Comparison of ENCODE assay signal across 23 cellular contexts in the genomic region with DNA sequence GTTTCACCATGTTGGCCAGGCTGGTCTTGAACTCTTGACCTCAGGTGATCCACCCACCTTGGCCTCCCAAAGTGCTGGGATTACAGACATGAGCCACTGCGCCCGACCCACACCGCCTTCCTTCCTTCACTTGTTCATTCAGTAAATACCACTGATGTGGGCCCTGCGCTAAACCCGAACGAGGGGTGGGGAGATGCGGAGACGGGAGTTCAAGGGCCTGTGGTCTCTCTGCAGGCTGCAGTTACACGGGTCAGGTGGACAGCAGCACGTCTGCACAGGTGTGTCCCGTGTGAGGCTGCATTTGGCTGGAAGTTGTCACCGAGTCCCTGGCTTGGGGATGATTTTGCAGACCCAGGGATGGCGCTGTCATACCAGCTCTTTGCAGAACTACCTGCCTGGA. TPM values are rescaled to one million over a fixed set of nuclear protein-coding genes. Genes with fewer than 3 reads are reported as not detected.
A peak's percentile ranks its signal among the peaks of the same experiment; 100 is the strongest.
DNase-seq lines count a peak whose midpoint lies in the region; ATAC-seq and TF ChIP-seq lines count a peak whose summit lies in the region.
"Had no signal": no experiment of that assay in that cellular context is flagged by ENCODE, and none has a peak within 500 bp of the region (broad histone marks: within the 10 kb centered on the region; RNA-seq: fewer than 3 reads in every experiment).

No MANE protein-coding gene starts in this region.

- POLR2A ChIA-PET in WTC11 (lab: Charles Lee) = no interaction called here

- intact Hi-C loops in adrenal gland (cut with DNase I) = no loop called here

- H2BK12ac ChIP-seq in H9 (ENCODE audit: insufficient read length, low read depth, low read length) = peak overlapping the region; percentile 85

- H3K36me3 ChIP-seq in mesendoderm (ENCODE audit: control insufficient read depth, insufficient read depth, low read length) (no peaks in the 10 kb centered on the region), adrenal gland (replicated peaks in 1 of 2) (no peaks in the 10 kb centered on the region)
- H3K36me3 ChIP-seq: BLaER1, HAP-1, Peyer's patch had no signal

- H4K5ac ChIP-seq in H9 (ENCODE audit: insufficient read length, low read depth, low read length) (no peak overlapping the region), mesendoderm (ENCODE audit: low read length) (no peak overlapping the region)

- H3K4me3 Mint-ChIP-seq in H9 = peak overlapping the region in 1 of 2 experiments; percentile 44; a peak in 1 of 5 replicates
- no peak overlapping the region; the same call in 1 of the 2 replicates for H3K4me3 Mint-ChIP-seq in WTC11
- H3K4me3 Mint-ChIP-seq in osteocyte (ENCODE audit: unreplicated experiment) = no peak overlapping the region
- H3K4me3 Mint-ChIP-seq: CD4-positive, CD25-positive, alpha-beta regulatory T cell had no signal

- no peak for TF ChIP-seq POLR2A in adrenal gland (IDR thresholded peaks at IDR 0.05)

- WGBS in H9 (ENCODE audit: extremely low coverage, insufficient read length, low lambda C conversion rate) = no CpG with 5 or more reads among the region's 13 CpGs
- no CpG with 5 or more reads among the region's 13 CpGs for WGBS in mesendoderm (ENCODE audit: extremely low coverage, insufficient coverage, low lambda C conversion rate)
- WGBS in adrenal gland, 4 donors = 82 to 100% (median 94%) methylated on average over 10 to 13 of the region's 13 CpGs

- CTCF ChIA-PET in WTC11 (lab: Charles Lee) = interaction anchor here (0.8 to 1.2 kb wide), 4 partner anchors 10 to 40 kb away, joined by 3 to 9 read pairs (median 4); no protein-coding TSS in a partner anchor

- H3K9ac ChIP-seq in H9 (ENCODE audit: extremely low read depth, insufficient read length, low read length) = no peak overlapping the region
- no peak overlapping the region for H3K9ac ChIP-seq in mesendoderm (ENCODE audit: low read length)
- H3K9ac ChIP-seq: BLaER1, SK-N-SH had no signal

- 0 out of 2 replicates have a peak, but pooled peaks cover 2% of the 10 kb centered on the region for H3K79me2 ChIP-seq in H9 (ENCODE audit: insufficient read depth, low read length)
- no peaks in the 10 kb centered on the region for H3K79me2 ChIP-seq in mesendoderm (ENCODE audit: control insufficient read depth, insufficient read depth, low read length)

- H3K56ac ChIP-seq in H9 (ENCODE audit: insufficient read length, low read depth, low read length) = no peak overlapping the region
- peak overlapping the region; percentile 1 for H3K56ac ChIP-seq in mesendoderm (ENCODE audit: low read length)

- no peaks in the 10 kb centered on the region for H3K79me1 ChIP-seq in H9 (ENCODE audit: insufficient read depth, low read depth, low read length, poor library complexity, severe bottlenecking)
- H3K79me1 ChIP-seq in mesendoderm (ENCODE audit: low read length) = peaks cover 7% of the 10 kb centered on the region

- H3K23me2 ChIP-seq in H9 (ENCODE audit: insufficient read length, low read depth, low read length, poor library complexity, severe bottlenecking) = no peaks in the 10 kb centered on the region

- H2AFZ ChIP-seq in H9 (ENCODE audit: low read length) = no peak overlapping the region

- H2BK5ac ChIP-seq in H9 (ENCODE audit: insufficient read length, low read length) = no peak overlapping the region
- H2BK5ac ChIP-seq in mesendoderm (ENCODE audit: low read length) = no peak overlapping the region

- no peak overlapping the region for H2BK20ac ChIP-seq in H9 (ENCODE audit: low read depth, low read length, poor library complexity, severe bottlenecking)

- H2BK120ac ChIP-seq in H9 (ENCODE audit: low read depth, low read length, poor library complexity, severe bottlenecking) (no peak overlapping the region), mesendoderm (ENCODE audit: low read depth, low read length) (no peak overlapping the region)

- H3K4me1 ChIP-seq in H9 (ENCODE audit: insufficient read depth, low read length) (peaks cover 12% of the 10 kb centered on the region; the same call in 1 of the 2 replicates), mesendoderm (ENCODE audit: control insufficient read depth, low read depth, low read length) (peaks cover 2% of the 10 kb centered on the region), adrenal gland (replicated peaks in 1 of 2) (no peaks in the 10 kb centered on the region)
- H3K4me1 ChIP-seq: Peyer's patch had no signal

- H3K18ac ChIP-seq in H9 (ENCODE audit: insufficient read length, low read depth, low read length) = no peak overlapping the region
- H3K18ac ChIP-seq in mesendoderm (ENCODE audit: low read length) = peak overlapping the region; percentile 5

- peaks cover 1 to 3% of the 10 kb centered on the region in 2 experiments; a peak in 3 of 5 replicates for H3K9me3 Mint-ChIP-seq in H9
- peaks cover 4% of the 10 kb centered on the region for H3K9me3 Mint-ChIP-seq in WTC11
- no peaks in the 10 kb centered on the region for H3K9me3 Mint-ChIP-seq in osteocyte (ENCODE audit: unreplicated experiment)

- H4K8ac ChIP-seq in H9 (replicated peaks; ENCODE audit: insufficient read length, low read depth, low read length) (no peak overlapping the region), mesendoderm (ENCODE audit: low read depth, low read length) (no peak overlapping the region)

- H3K27ac Mint-ChIP-seq in H9 (peak overlapping the region in 2 of 3 experiments; percentile 93 to 98; a peak in 3 of 7 replicates), WTC11 (peak overlapping the region; percentile 96), osteocyte (ENCODE audit: unreplicated experiment) (peak overlapping the region; percentile 82)
- H3K27ac Mint-ChIP-seq: CD4-positive, CD25-positive, alpha-beta regulatory T cell had no signal

- no peak overlapping the region; the same call in 1 of the 2 replicates for H3K4ac ChIP-seq in H9 (ENCODE audit: low read depth, low read length)
- peak overlapping the region; percentile 0 for H3K4ac ChIP-seq in mesendoderm (ENCODE audit: low read depth, low read length)

- peaks cover 7 to 15% (median 9%) of the 10 kb centered on the region in 3 experiments for H3K36me3 Mint-ChIP-seq in H9 (ENCODE audit: insufficient read depth in 1 of 3, low read depth in 3 of 3)
- H3K36me3 Mint-ChIP-seq in WTC11 = peaks cover 4% of the 10 kb centered on the region
- peaks cover 4% of the 10 kb centered on the region for H3K36me3 Mint-ChIP-seq in osteocyte (ENCODE audit: unreplicated experiment)
- H3K36me3 Mint-ChIP-seq: CD4-positive, CD25-positive, alpha-beta regulatory T cell had no signal

- no peak overlapping the region for H3K14ac ChIP-seq in H9 (ENCODE audit: insufficient read depth, low read length)

- no peak for TF ChIP-seq CTCF in H9 (conservative IDR thresholded peaks at IDR 0.05)
- TF ChIP-seq CTCF in WTC11 (IDR thresholded peaks at IDR 0.05) = no peak
- TF ChIP-seq CTCF in osteocyte (IDR thresholded peaks at IDR 0.05) = no peak
- no peak for TF ChIP-seq CTCF in adrenal gland (IDR thresholded peaks at IDR 0.05)

- no peak for ATAC-seq in WTC11

- H2BK15ac ChIP-seq in H9 (ENCODE audit: low read depth, low read length) = no peak overlapping the region
- no peak overlapping the region for H2BK15ac ChIP-seq in mesendoderm (replicated peaks; ENCODE audit: low read depth)

- H3K23ac ChIP-seq in H9 (ENCODE audit: insufficient read length, low read depth, low read length) (no peak overlapping the region), mesendoderm (ENCODE audit: low read length) (no peak overlapping the region)

- peak overlapping the region; percentile 90 for H4K91ac ChIP-seq in H9 (ENCODE audit: insufficient read length, low read depth, low read length)

- H3K4me2 ChIP-seq in H9 (ENCODE audit: insufficient read depth, insufficient read length, low read length) (no peak overlapping the region), mesendoderm (ENCODE audit: low read length) (no peak overlapping the region)
- H3K4me2 ChIP-seq: SK-N-SH had no signal

- DNase-seq in H9 (no peak), WTC11 (ENCODE audit: low spot score) (no peak), mesendoderm (no peak), osteocyte (ENCODE audit: extremely low spot score, unreplicated experiment) (no peak), cerebellar cortex (ENCODE audit: low spot score) (no peak), adrenal gland (no peak), midbrain (lab: John Stamatoyannopoulos, UW) (no peak)
- no peak for DNase-seq in activated CD8-positive, alpha-beta memory T cell treated with anti-CD3 and anti-CD28 coated beads for 24 hours
- DNase-seq: CD4-positive, CD25-positive, alpha-beta regulatory T cell; DMS53; IMR-90; KG1; NCI-H1048; NCI-H1417; NCI-H1694; NCI-H2029 treated with DMSO at 0.1 percent for 48 hours; NCI-H2227 treated with DMSO at 0.1 percent for 48 hours; NCI-H69; Peyer's patch; SIG-M5; SK-N-SH had no signal

- no peak overlapping the region for H3K4me3 ChIP-seq in mesendoderm (ENCODE audit: low read length)
- H3K4me3 ChIP-seq in adrenal gland = no peak overlapping the region
- H3K4me3 ChIP-seq: BLaER1, HAP-1, Peyer's patch had no signal

- H3T11ph ChIP-seq in H9 (ENCODE audit: low read length) = no peak overlapping the region

- H3K27me3 ChIP-seq in H9 (ENCODE audit: insufficient read depth, low read length) = no peaks in the 10 kb centered on the region
- no peaks in the 10 kb centered on the region for H3K27me3 ChIP-seq in mesendoderm (ENCODE audit: insufficient read depth, low read length, poor library complexity)
- no peaks in the 10 kb centered on the region for H3K27me3 ChIP-seq in adrenal gland
- H3K27me3 ChIP-seq: BLaER1, Peyer's patch had no signal

- H3K4me1 Mint-ChIP-seq in H9 (peaks cover 41 to 63% of the 10 kb centered on the region in 2 experiments), WTC11 (peaks cover 57% of the 10 kb centered on the region), osteocyte (ENCODE audit: unreplicated experiment) (peaks cover 42% of the 10 kb centered on the region)
- H3K4me1 Mint-ChIP-seq: CD4-positive, CD25-positive, alpha-beta regulatory T cell had no signal

- no peaks in the 10 kb centered on the region for H4K20me1 ChIP-seq in H9 (ENCODE audit: control insufficient read depth, insufficient read depth, insufficient read length)
- H4K20me1 ChIP-seq: BLaER1 had no signal

- H3K9me3 ChIP-seq in H9 (ENCODE audit: control insufficient read depth, low read depth, low read length) (no peaks in the 10 kb centered on the region), adrenal gland (replicated peaks in 1 of 3) (no peaks in the 10 kb centered on the region)
- H3K9me3 ChIP-seq: BLaER1, HAP-1, Peyer's patch, SK-N-SH had no signal

- H3K27ac ChIP-seq in H9 (ENCODE audit: insufficient read length, low read depth, low read length) (no peak overlapping the region), mesendoderm (ENCODE audit: low read depth, low read length) (no peak overlapping the region), adrenal gland (no peak overlapping the region)
- H3K27ac ChIP-seq: BLaER1, Peyer's patch had no signal

- H2AK5ac ChIP-seq in H9 (ENCODE audit: insufficient read length, low read length) (peak overlapping the region; percentile 93), mesendoderm (ENCODE audit: low read length) (no peak overlapping the region)

- no peaks in the 10 kb centered on the region for H3K27me3 Mint-ChIP-seq in H9 (ENCODE audit: low read depth)
- no peaks in the 10 kb centered on the region for H3K27me3 Mint-ChIP-seq in WTC11 (ENCODE audit: low read depth)
- no peaks in the 10 kb centered on the region for H3K27me3 Mint-ChIP-seq in osteocyte (ENCODE audit: unreplicated experiment)

RNA-seq across cellular contexts. Expression of a gene that starts 38.1 kb away (rescaled TPM):
- total RNA-seq in H9 (2021) (41.5 and 42.6 TPM in 2 replicates), WTC11 (2021) (64.4 to 70.9 TPM (median 67.0 TPM) in 3 replicates), osteocyte (124 and 128 TPM in 2 replicates), adrenal gland (10 to 100 TPM in 2 of 8 donors, 1 to 10 TPM in 6; 1.8 to 18.8 (median 5.8) TPM)
- 38.5 TPM for polyA plus RNA-seq in mesendoderm (2013, experiment 1 of 2)
- 40.8 TPM for polyA plus RNA-seq in mesendoderm (2013, experiment 2 of 2)
- polyA plus RNA-seq in adrenal gland = 10 to 100 TPM in 1 of 3 donors, 1 to 10 TPM in 1, under 1 TPM in 1; 0.64 to 15.0 (median 3.4) TPM
- total RNA-seq: CD4-positive, CD25-positive, alpha-beta regulatory T cell; IMR-90; Peyer's patch had no signal
- polyA plus RNA-seq: CD4-positive, CD25-positive, alpha-beta regulatory T cell; IMR-90 had no signal
